16 cellular contexts compared by ENCODE assay signal in genomic region chr2:231203087-231203486, GRCh38. TPM values are rescaled to one million over a fixed set of nuclear protein-coding genes. Genes with fewer than 3 reads are reported as not detected.
DNase-seq lines count a peak whose midpoint lies in the region; ATAC-seq, FAIRE-seq and TF ChIP-seq lines count a peak whose summit lies in the region.
"Had no signal": no experiment of that assay in that cellular context is flagged by ENCODE, and none has a peak within 500 bp of the region (broad histone marks: within the 10 kb centered on the region; RNA-seq: fewer than 3 reads in every experiment).

No MANE protein-coding gene starts in this region.

- DNase-seq in A549 (ENCODE audit: low read depth in 1 of 2, low spot score in 1 of 2) (no peak), WTC11 (ENCODE audit: low spot score) (no peak), esophagus muscularis mucosa (ENCODE audit: extremely low spot score) (no peak), nephron progenitor cell (no peak), ureter (ENCODE audit: low spot score) (no peak), CD1c-positive myeloid dendritic cell (ENCODE audit: extremely low spot score) (no peak)
- no peak for DNase-seq in stimulated activated CD4-positive, alpha-beta T cell treated with anti-CD3 and anti-CD28 coated beads, Interleukin-4, amount 100 ng/mL, for 4 hours
- DNase-seq: AML-193; Calu3; CD4-positive, CD25-positive, alpha-beta regulatory T cell; DMS 273 treated with DMSO at 0.1 percent for 48 hours had no signal

- WGBS in A549 (ENCODE audit: missing lambda C conversion rate), result 92% methylated on average over 7 of the region's 7 CpGs
- WGBS in esophagus muscularis mucosa, result 92% methylated on average over 7 of the region's 7 CpGs

- H3K9me3 ChIP-seq in A549 (no peaks in the 10 kb centered on the region), esophagus muscularis mucosa (no peaks in the 10 kb centered on the region)
- H3K9me3 ChIP-seq: BLaER1 had no signal

- H3K27ac ChIP-seq in A549, result no peak overlapping the region
- H3K27ac ChIP-seq in esophagus muscularis mucosa (replicated peaks in 1 of 4), result peak overlapping the region; percentile 12 to 92 (median 88)
- H3K27ac ChIP-seq: 22Rv1, BLaER1 had no signal

- peaks cover 0 to 26% (median 4%) of the 10 kb centered on the region in 4 donors for H3K36me3 ChIP-seq in esophagus muscularis mucosa
- H3K36me3 ChIP-seq: BLaER1 had no signal

- FAIRE-seq in A549 (lab: Jason Lieb, UNC), result no peak
- FAIRE-seq: H54 had no signal

- H3K4me1 Mint-ChIP-seq in WTC11 (peaks cover 18% of the 10 kb centered on the region), nephron progenitor cell (peaks cover 29% of the 10 kb centered on the region)

- TF ChIP-seq POLR2A in A549 (IDR thresholded peaks at IDR 0.05; ENCODE audit: low read length), result no peak
- no peak for TF ChIP-seq POLR2A in esophagus muscularis mucosa (IDR thresholded peaks at IDR 0.05; ENCODE audit: low read depth)

- H3K36me3 Mint-ChIP-seq in WTC11, result peaks cover 31% of the 10 kb centered on the region
- peaks cover 44% of the 10 kb centered on the region for H3K36me3 Mint-ChIP-seq in nephron progenitor cell (ENCODE audit: low read depth)
- H3K36me3 Mint-ChIP-seq: CD4-positive, CD25-positive, alpha-beta regulatory T cell had no signal

- no peaks in the 10 kb centered on the region for H3K27me3 ChIP-seq in esophagus muscularis mucosa
- H3K27me3 ChIP-seq: BLaER1 had no signal

- CTCF ChIA-PET in A549 (lab: Yijun Ruan, JAX), result interaction anchor here (0.9 to 3.3 kb wide), 3 partner anchors 24 to 210 kb away, joined by 3 to 17 read pairs (median 5); no protein-coding TSS in a partner anchor
- CTCF ChIA-PET in WTC11 (lab: Charles Lee), result no interaction called here

- H3K4me1 ChIP-seq in A549, result peaks cover 10% of the 10 kb centered on the region
- peaks cover 5 to 90% (median 81%) of the 10 kb centered on the region in 4 donors for H3K4me1 ChIP-seq in esophagus muscularis mucosa

- H3K27me3 Mint-ChIP-seq in WTC11 (ENCODE audit: low read depth) (no peaks in the 10 kb centered on the region), nephron progenitor cell (ENCODE audit: low read depth, poor library complexity) (peaks cover 5% of the 10 kb centered on the region)

- TF ChIP-seq CTCF in A549 (IDR thresholded peaks at IDR 0.05) (no peak), WTC11 (IDR thresholded peaks at IDR 0.05) (no peak), esophagus muscularis mucosa (IDR thresholded peaks at IDR 0.05) (no peak), nephron progenitor cell (IDR thresholded peaks at IDR 0.05) (no peak)

- H3K4me3 ChIP-seq in A549 (no peak overlapping the region), esophagus muscularis mucosa (peak overlapping the region in 1 of 4 donors; percentile 30)
- H3K4me3 ChIP-seq: BLaER1 had no signal

- TF ChIP-seq EP300 in A549 (IDR thresholded peaks at IDR 0.05) (no peak), esophagus muscularis mucosa (IDR thresholded peaks at IDR 0.05) (no peak)

- no peak overlapping the region for H3K4me2 ChIP-seq in A549
- H3K4me2 ChIP-seq: BLaER1 had no signal

- H3K4me3 Mint-ChIP-seq in WTC11 (no peak overlapping the region), nephron progenitor cell (peak overlapping the region; percentile 45)

- POLR2A ChIA-PET in A549 (lab: Yijun Ruan, JAX), result interaction anchor here (0.6 kb wide), 1 partner anchor 12 kb away, joined by 6 read pairs; no protein-coding TSS in a partner anchor
- POLR2A ChIA-PET in WTC11 (lab: Charles Lee), result no interaction called here

- intact Hi-C loops in esophagus muscularis mucosa (cut with DNase I), result no loop called here

- 0 out of 2 replicates have a peak overlapping the region, but pooled peaks have one; percentile 41 for H3K27ac Mint-ChIP-seq in WTC11
- H3K27ac Mint-ChIP-seq in nephron progenitor cell, result no peak overlapping the region
- H3K27ac Mint-ChIP-seq: CD4-positive, CD25-positive, alpha-beta regulatory T cell had no signal

- ATAC-seq in A549 (no peak), WTC11 (no peak), HG03108 (IDR thresholded peaks at IDR 0.05; ENCODE audit: unreplicated experiment) (no peak)
- ATAC-seq: HCT116 had no signal

- peaks cover 15% of the 10 kb centered on the region for H3K9me3 Mint-ChIP-seq in WTC11
- peaks cover 9% of the 10 kb centered on the region for H3K9me3 Mint-ChIP-seq in nephron progenitor cell

- no peak for TF ChIP-seq RAD21 in A549 (conservative IDR thresholded peaks at IDR 0.05 in 1 of 2, IDR thresholded peaks at IDR 0.05 in 1 of 2)

TF ChIP-seq in A549, 52 proteins besides CTCF, POLR2A, EP300 and RAD21:
- TF ChIP-seq MAFK (IDR thresholded peaks at IDR 0.05; ENCODE audit: partially characterized antibody) (peak; percentile 96), CEBPB (IDR thresholded peaks at IDR 0.05) (no peak)

TF ChIP-seq in WTC11, 78 proteins besides CTCF, POLR2A, EP300 and RAD21:
- TF ChIP-seq ZNF425 (CRISPR knock-in tag; conservative IDR thresholded peaks at IDR 0.05) (no peak), ZNF263 (CRISPR knock-in tag; IDR thresholded peaks at IDR 0.05; ENCODE audit: low read depth) (no peak), FOXP4 (CRISPR knock-in tag; IDR thresholded peaks at IDR 0.05) (no peak), NFYB (CRISPR knock-in tag; conservative IDR thresholded peaks at IDR 0.05; ENCODE audit: low read depth) (no peak), ELF4 (CRISPR knock-in tag; IDR thresholded peaks at IDR 0.05; ENCODE audit: low read depth) (no peak), ATF6 (CRISPR knock-in tag; IDR thresholded peaks at IDR 0.05) (no peak)

RNA-seq across cellular contexts. Expression of gene ARMC9, which starts 4.7 kb away (rescaled TPM):
- 13.1 and 14.1 TPM in 2 replicates for polyA plus RNA-seq in A549 (2011; rRNA removed)
- 17.6 and 19.0 TPM in 2 replicates for polyA plus RNA-seq in A549 (2012; cell fraction: cytosol; rRNA removed)
- polyA plus RNA-seq in A549 (2012; cell fraction: nucleus; rRNA removed), result 21.5 and 24.3 TPM in 2 replicates
- polyA plus RNA-seq in A549 (2017; fragmentation: RNase III; extraction: RNeasy Plus Mini Kit Qiagen cat#74134 plus additional on column Dnase treatment), result 11.7 to 13.3 TPM (median 12.0 TPM) in 3 replicates
- 23.2 and 25.3 TPM in 2 replicates for polyA minus RNA-seq in A549 (2011; rRNA and poly(A)+ RNA removed)
- 34.5 to 37.5 TPM (median 34.9 TPM) in 3 replicates for total RNA-seq in WTC11 (2021)
- 100 to 1,000 TPM; 119 to 262 (median 152) TPM for total RNA-seq in esophagus muscularis mucosa
- 16.0 TPM for total RNA-seq in ureter

Comparison
In these comparisons a context has a peak if more than half of its experiments do, and no peak if none do; other contexts are left out.
1. H3K27ac ChIP-seq: peak in esophagus muscularis mucosa (4 of 4); none in A549 (0 of 2).